In the genomic region with DNA sequence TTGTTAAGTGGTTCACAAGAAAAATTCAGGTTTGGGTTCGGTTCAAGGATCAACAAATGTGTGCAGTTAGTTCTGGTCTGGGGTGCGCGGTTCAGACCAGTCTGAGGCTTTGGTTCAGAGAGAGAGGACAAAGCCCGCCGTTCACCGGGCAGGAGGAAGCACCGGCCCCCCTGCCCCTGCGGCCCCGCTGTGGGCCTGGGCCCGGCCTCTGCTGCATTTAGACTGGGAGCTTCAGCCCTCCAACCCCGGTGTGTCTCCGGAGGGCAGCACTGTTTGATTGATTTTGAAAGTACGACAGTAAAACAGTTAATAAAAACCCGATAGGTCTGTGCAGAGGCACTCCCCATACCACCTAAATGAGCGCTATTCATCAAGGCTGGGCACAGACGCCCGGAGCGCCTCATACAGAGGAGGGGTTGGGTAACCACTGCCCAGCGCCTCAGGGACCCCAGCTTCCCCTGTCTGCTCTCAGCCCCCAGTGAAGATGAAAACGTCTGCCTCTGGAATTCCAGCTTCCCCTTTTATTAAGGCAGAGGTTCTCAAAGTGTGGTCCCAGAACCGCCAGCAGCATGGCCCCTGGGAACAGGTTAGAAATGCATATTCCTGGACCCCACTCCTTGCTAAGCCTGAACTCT, we compare ENCODE assay signal across 14 cellular contexts.
DNase-seq lines count a peak whose midpoint lies in the region; FAIRE-seq and TF ChIP-seq lines count a peak whose summit lies in the region.
"Had no signal": no experiment of that assay in that cellular context is flagged by ENCODE, and none has a peak within 500 bp of the region (broad histone marks: within the 10 kb centered on the region; RNA-seq: fewer than 3 reads in every experiment).

No MANE protein-coding gene starts in this region.

- peak overlapping the region; percentile 61 for H3K27ac ChIP-seq in C4-2B
- H3K27ac ChIP-seq in coronary artery = no peak overlapping the region

- DNase-seq in CD1c-positive myeloid dendritic cell (ENCODE audit: extremely low spot score) = peak; percentile 24
- DNase-seq in coronary artery (ENCODE audit: low spot score) = peak; percentile 58
- peak; percentile 73 for DNase-seq in osteocyte (ENCODE audit: extremely low spot score, unreplicated experiment)
- no peak for DNase-seq in D721Med (ENCODE audit: insufficient read length, low spot score)
- no peak for DNase-seq in OCI-M2 (lab: John Stamatoyannopoulos, UW; ENCODE audit: unreplicated experiment)
- DNase-seq in nucleus accumbens (lab: John Stamatoyannopoulos, UW) = no peak
- DNase-seq: BE2C, KG1, NCI-H187 treated with DMSO at 0.1 percent for 48 hours, NCI-H2171 treated with DMSO at 0.1 percent for 48 hours, NCI-H510A treated with DMSO at 0.1 percent for 48 hours, PC-3 had no signal

- no peaks in the 10 kb centered on the region for H3K4me1 Mint-ChIP-seq in osteocyte (ENCODE audit: unreplicated experiment)

- no peak overlapping the region for H3K4me3 ChIP-seq in coronary artery

- no peak for FAIRE-seq in D721Med (lab: Jason Lieb, UNC)
- FAIRE-seq: H1 had no signal

- no peak overlapping the region for H3K4me3 Mint-ChIP-seq in osteocyte (ENCODE audit: unreplicated experiment)

- TF ChIP-seq CTCF in C4-2B (conservative IDR thresholded peaks at IDR 0.05) (no peak), coronary artery (IDR thresholded peaks at IDR 0.05) (no peak), osteocyte (IDR thresholded peaks at IDR 0.05) (no peak), D721Med (IDR thresholded peaks at IDR 0.05; ENCODE audit: insufficient read depth, missing control alignments) (no peak)

- H3K36me3 Mint-ChIP-seq in osteocyte (ENCODE audit: unreplicated experiment) = no peaks in the 10 kb centered on the region

- no peaks in the 10 kb centered on the region for H3K9me3 Mint-ChIP-seq in osteocyte (ENCODE audit: unreplicated experiment)

- H3K27ac Mint-ChIP-seq in osteocyte (ENCODE audit: unreplicated experiment) = no peak overlapping the region

- H3K27me3 Mint-ChIP-seq in osteocyte (ENCODE audit: unreplicated experiment) = peaks cover 81% of the 10 kb centered on the region

Comparison
In these comparisons a context has a peak if more than half of its experiments do, and no peak if none do; other contexts are left out.
1. DNase-seq: peak in CD1c-positive myeloid dendritic cell (single experiment), coronary artery (single experiment) and osteocyte (single experiment); none in D721Med (single experiment), OCI-M2 (single experiment) and nucleus accumbens (0 of 56).